13 cellular contexts compared by ENCODE assay signal in genomic region chr1:22077728-22078127, GRCh38. TPM values are rescaled to one million over a fixed set of nuclear protein-coding genes. Genes with fewer than 3 reads are reported as not detected.
DNase-seq lines count a peak whose midpoint lies in the region; ATAC-seq and TF ChIP-seq lines count a peak whose summit lies in the region.
"Had no signal": no experiment of that assay in that cellular context is flagged by ENCODE, and none has a peak within 500 bp of the region (broad histone marks: within the 10 kb centered on the region; RNA-seq: fewer than 3 reads in every experiment).

No MANE protein-coding gene starts in this region.

- peaks cover 43% of the 10 kb centered on the region for H3K36me3 ChIP-seq in SJCRH30
- H3K36me3 ChIP-seq in brain microvascular endothelial cell (replicated peaks), result peaks cover 47% of the 10 kb centered on the region
- H3K36me3 ChIP-seq in vagina, result peaks cover 5 to 38% of the 10 kb centered on the region in 2 donors

- peak overlapping the region; percentile 42 for H3K4me3 Mint-ChIP-seq in activated naive CD4-positive, alpha-beta T cell treated with anti-CD3 and anti-CD28 coated beads, Interleukin-2, amount 50 U/mL, for 24 hours
- no peak overlapping the region for H3K4me3 Mint-ChIP-seq in stimulated activated naive CD8-positive, alpha-beta T cell treated with anti-CD3 and anti-CD28 coated beads, Interleukin-15, amount 100 ng/mL, for 72 hours

- intact Hi-C loops in vagina (cut with DNase I), result no loop called here

- H3K4me1 Mint-ChIP-seq in activated naive CD4-positive, alpha-beta T cell treated with anti-CD3 and anti-CD28 coated beads, Interleukin-2, amount 50 U/mL, for 24 hours, result peaks cover 91% of the 10 kb centered on the region
- H3K4me1 Mint-ChIP-seq in stimulated activated naive CD8-positive, alpha-beta T cell treated with anti-CD3 and anti-CD28 coated beads, Interleukin-15, amount 100 ng/mL, for 72 hours, result peaks cover 70% of the 10 kb centered on the region

- H3K27ac ChIP-seq in SJCRH30 (peak overlapping the region; percentile 69), brain microvascular endothelial cell (no peak overlapping the region), vagina (no peak overlapping the region)
- H3K27ac ChIP-seq: RWPE1 had no signal

- ATAC-seq in stimulated activated naive CD8-positive, alpha-beta T cell treated with anti-CD3 and anti-CD28 coated beads, Interleukin-15, amount 100 ng/mL, for 72 hours, result peak; percentile 60

- H3K4me3 ChIP-seq in SJCRH30, result no peak overlapping the region
- H3K4me3 ChIP-seq in brain microvascular endothelial cell (ENCODE audit: low read depth, low read length), result no peak overlapping the region
- no peak overlapping the region for H3K4me3 ChIP-seq in vagina

- H3K9me3 ChIP-seq in SJCRH30 (replicated peaks) (no peaks in the 10 kb centered on the region), vagina (no peaks in the 10 kb centered on the region)
- H3K9me3 ChIP-seq: Caco-2 had no signal

- H3K4me1 ChIP-seq in SJCRH30 (peaks cover 16% of the 10 kb centered on the region), vagina (peaks cover 77% of the 10 kb centered on the region)

- TF ChIP-seq POLR2A in vagina (IDR thresholded peaks at IDR 0.05), result no peak

- no peak for DNase-seq in activated naive CD4-positive, alpha-beta T cell treated with anti-CD3 and anti-CD28 coated beads, Interleukin-2, amount 50 U/mL, for 16 hours
- DNase-seq in SJCRH30 (peak; percentile 59 to 77), foreskin melanocyte (peak; percentile 39), NCI-H1048 (lab: John Stamatoyannopoulos, UW) (no peak), brain microvascular endothelial cell (no peak), vagina (ENCODE audit: extremely low spot score in 2 of 2) (no peak)
- DNase-seq in stimulated activated naive CD8-positive, alpha-beta T cell treated with anti-CD3 and anti-CD28 coated beads, Interleukin-15, amount 100 ng/mL, for 72 hours, result no peak
- DNase-seq: activated CD4-positive, alpha-beta T cell treated with anti-CD3 and anti-CD28 coated beads, Interleukin-2, amount 50 U/mL, for 4 hours; Caco-2; NCI-H1092; stimulated activated CD4-positive, alpha-beta T cell treated with anti-CD3 and anti-CD28 coated beads, Interleukin-15, amount 100 ng/mL, for 24 hours had no signal

- no peaks in the 10 kb centered on the region for H3K9me3 Mint-ChIP-seq in activated naive CD4-positive, alpha-beta T cell treated with anti-CD3 and anti-CD28 coated beads, Interleukin-2, amount 50 U/mL, for 24 hours
- H3K9me3 Mint-ChIP-seq in stimulated activated naive CD8-positive, alpha-beta T cell treated with anti-CD3 and anti-CD28 coated beads, Interleukin-15, amount 100 ng/mL, for 72 hours, result no peaks in the 10 kb centered on the region

- in situ Hi-C loops in brain microvascular endothelial cell (cut with HindIII; ENCODE audit: low pct_ligation_motif_present, low sequenced_read_pairs), result no loop called here

- TF ChIP-seq CTCF in brain microvascular endothelial cell (IDR thresholded peaks at IDR 0.05; ENCODE audit: low read depth, low read length, missing control alignments), result no peak
- no peak for TF ChIP-seq CTCF in vagina (IDR thresholded peaks at IDR 0.05)

- H3K27ac Mint-ChIP-seq in activated naive CD4-positive, alpha-beta T cell treated with anti-CD3 and anti-CD28 coated beads, Interleukin-2, amount 50 U/mL, for 24 hours, result peak overlapping the region; percentile 79
- H3K27ac Mint-ChIP-seq in stimulated activated naive CD8-positive, alpha-beta T cell treated with anti-CD3 and anti-CD28 coated beads, Interleukin-15, amount 100 ng/mL, for 72 hours, result no peak overlapping the region

- peaks cover 22% of the 10 kb centered on the region for H3K36me3 Mint-ChIP-seq in activated naive CD4-positive, alpha-beta T cell treated with anti-CD3 and anti-CD28 coated beads, Interleukin-2, amount 50 U/mL, for 24 hours

- no peaks in the 10 kb centered on the region for H3K27me3 Mint-ChIP-seq in activated naive CD4-positive, alpha-beta T cell treated with anti-CD3 and anti-CD28 coated beads, Interleukin-2, amount 50 U/mL, for 24 hours
- H3K27me3 Mint-ChIP-seq in stimulated activated naive CD8-positive, alpha-beta T cell treated with anti-CD3 and anti-CD28 coated beads, Interleukin-15, amount 100 ng/mL, for 72 hours, result no peaks in the 10 kb centered on the region

- H3K27me3 ChIP-seq in SJCRH30, result no peaks in the 10 kb centered on the region
- no peaks in the 10 kb centered on the region for H3K27me3 ChIP-seq in brain microvascular endothelial cell (replicated peaks)
- H3K27me3 ChIP-seq in vagina, result no peaks in the 10 kb centered on the region

RNA-seq across cellular contexts. Expression of gene CDC42, which starts 25.2 kb away (rescaled TPM):
- total RNA-seq in SJCRH30 (2014; rRNA removed; shearing (Covaris generic)), result 335 and 336 TPM in 2 replicates
- total RNA-seq in vagina, result 141 TPM

Comparison
In these comparisons a context has a peak if more than half of its experiments do, and no peak if none do; other contexts are left out.
1. DNase-seq: peak in SJCRH30 (2 of 2) and foreskin melanocyte (single experiment); none in activated naive CD4-positive, alpha-beta T cell treated with anti-CD3 and anti-CD28 coated beads, Interleukin-2, amount 50 U/mL, for 16 hours (single experiment), stimulated activated naive CD8-positive, alpha-beta T cell treated with anti-CD3 and anti-CD28 coated beads, Interleukin-15, amount 100 ng/mL, for 72 hours (0 of 2), NCI-H1048 (single experiment), brain microvascular endothelial cell (single experiment) and vagina (0 of 2).